ENCODE assay signal across 8 cellular contexts in genomic region chr16:27366687-27367462, GRCh38. TPM values are rescaled to one million over a fixed set of nuclear protein-coding genes. Genes with fewer than 3 reads are reported as not detected.
DNase-seq lines count a peak whose midpoint lies in the region; ATAC-seq and TF ChIP-seq lines count a peak whose summit lies in the region.

No MANE protein-coding gene starts in this region.

- CTCF ChIA-PET in GM10248 (lab: Yijun Ruan, JAX): interaction anchor here (0.8 to 10.7 kb wide), 44 partner anchors 10 to 214 kb away, joined by 3 to 87 read pairs (median 5); partner anchors contain the start of genes IL21R and KDM8

- H3K4me3 ChIP-seq in lower lobe of right lung: peak overlapping the region; percentile 27

- H3K4me1 ChIP-seq in lower lobe of right lung: peaks cover 31% of the 10 kb centered on the region

- no peak overlapping the region for H3K27ac Mint-ChIP-seq in osteocyte (ENCODE audit: unreplicated experiment)

- DNase-seq in GM10248 (ENCODE audit: extremely low spot score) (peak; percentile 62), lower lobe of right lung (no peak), osteocyte (ENCODE audit: extremely low spot score, unreplicated experiment) (no peak), mucosa of gallbladder (ENCODE audit: low spot score) (no peak), NCI-H446 treated with DMSO at 0.1 percent for 48 hours (lab: John Stamatoyannopoulos, UW) (no peak), NCI-H2107 (lab: John Stamatoyannopoulos, UW) (no peak)
- peak; percentile 71 for DNase-seq in activated T-cell treated with anti-CD3 and anti-CD28 coated beads, Interleukin-2, amount 50 U/mL, for 1 hour

- no peaks in the 10 kb centered on the region for H3K9me3 ChIP-seq in lower lobe of right lung

- ATAC-seq in HG02642 (IDR thresholded peaks at IDR 0.05; ENCODE audit: poor library complexity, unreplicated experiment) (peak; percentile 10), lower lobe of right lung (peak; percentile 6 to 7)

- intact Hi-C loops in lower lobe of right lung (cut with DNase I): loop anchor here (5.0 kb wide), 1 partner anchor 135 kb away; no protein-coding TSS in a partner anchor

- peaks cover 27% of the 10 kb centered on the region for H3K36me3 ChIP-seq in lower lobe of right lung

- peaks cover 12% of the 10 kb centered on the region for H3K4me1 Mint-ChIP-seq in osteocyte (ENCODE audit: unreplicated experiment)

- H3K27me3 ChIP-seq in lower lobe of right lung (ENCODE audit: low read depth): no peaks in the 10 kb centered on the region

- peak overlapping the region; percentile 59 for H3K27ac ChIP-seq in lower lobe of right lung

- no peak overlapping the region for H3K4me3 Mint-ChIP-seq in osteocyte (ENCODE audit: unreplicated experiment)

- POLR2A ChIA-PET in GM10248 (lab: Yijun Ruan, JAX): interaction anchor here (1.3 to 1.4 kb wide), 2 partner anchors 37 to 135 kb away, joined by 4 to 5 read pairs; no protein-coding TSS in a partner anchor

- peaks cover 4% of the 10 kb centered on the region for H3K36me3 Mint-ChIP-seq in osteocyte (ENCODE audit: unreplicated experiment)

- peaks cover 7% of the 10 kb centered on the region for H3K9me3 Mint-ChIP-seq in osteocyte (ENCODE audit: unreplicated experiment)

- no peaks in the 10 kb centered on the region for H3K27me3 Mint-ChIP-seq in osteocyte (ENCODE audit: unreplicated experiment)

- no peak for TF ChIP-seq CTCF in GM10248 (IDR thresholded peaks at IDR 0.05; ENCODE audit: control extremely low read depth, extremely low read depth, low read depth, missing control alignments)
- TF ChIP-seq CTCF in lower lobe of right lung (IDR thresholded peaks at IDR 0.05): no peak
- no peak for TF ChIP-seq CTCF in osteocyte (IDR thresholded peaks at IDR 0.05)

RNA-seq across cellular contexts. Expression of gene IL21R, which starts 35.1 kb away (rescaled TPM):
- 6.0 TPM for total RNA-seq in lower lobe of right lung
- 0.34 and 0.40 TPM in 2 replicates for total RNA-seq in osteocyte
- total RNA-seq in mucosa of gallbladder: 1.2 TPM

RNA-seq across cellular contexts. Expression of gene IL4R, which starts 53.1 kb away (rescaled TPM):
- 143 TPM for total RNA-seq in lower lobe of right lung
- 34.5 and 35.9 TPM in 2 replicates for total RNA-seq in osteocyte
- 74.2 TPM for total RNA-seq in mucosa of gallbladder

Comparison
In these comparisons a context has a peak if more than half of its experiments do, and no peak if none do; other contexts are left out.
1. DNase-seq: peak in GM10248 (single experiment) and activated T-cell treated with anti-CD3 and anti-CD28 coated beads, Interleukin-2, amount 50 U/mL, for 1 hour (single experiment); none in lower lobe of right lung (single experiment), osteocyte (single experiment), mucosa of gallbladder (single experiment), NCI-H446 treated with DMSO at 0.1 percent for 48 hours (single experiment) and NCI-H2107 (single experiment).